ENCODE assay signal across 24 cellular contexts in genomic region chr3:75260-75659, GRCh38.
A peak's percentile ranks its signal among the peaks of the same experiment; 100 is the strongest.
DNase-seq lines count a peak whose midpoint lies in the region; ATAC-seq, FAIRE-seq and TF ChIP-seq lines count a peak whose summit lies in the region.
"Had no signal": no experiment of that assay in that cellular context is flagged by ENCODE, and none has a peak within 500 bp of the region (broad histone marks: within the 10 kb centered on the region; RNA-seq: fewer than 3 reads in every experiment).

No MANE protein-coding gene starts in this region.

- no peak overlapping the region for H3K4me3 Mint-ChIP-seq in T-cell
- H3K4me3 Mint-ChIP-seq: activated CD4-positive, alpha-beta T cell treated with anti-CD3 and anti-CD28 coated beads, Interleukin-2, amount 10 ng/mL, durations not matched to agents 24 days and 14 days; CD4-positive, CD25-positive, alpha-beta regulatory T cell; natural killer cell; stimulated activated naive CD8-positive, alpha-beta T cell treated with anti-CD3 and anti-CD28 coated beads, Interleukin-15, Interleukin-2, amounts not matched to agents 100 ng/mL and 50 ng/mL, for 24 hours had no signal

- no peak overlapping the region for H3K27ac ChIP-seq in GM23248
- H3K27ac ChIP-seq in lower lobe of right lung = peak overlapping the region; percentile 31
- H3K27ac ChIP-seq in small intestine (ENCODE audit: low read depth in 1 of 2, low read length in 1 of 2) = peak overlapping the region in 1 of 2 donors; percentile 86
- H3K27ac ChIP-seq: cardiac muscle cell, tibial artery, WERI-Rb-1 had no signal

- H3K4me1 Mint-ChIP-seq in T-cell = no peaks in the 10 kb centered on the region
- H3K4me1 Mint-ChIP-seq: activated CD4-positive, alpha-beta T cell treated with anti-CD3 and anti-CD28 coated beads, Interleukin-2, amount 10 ng/mL, durations not matched to agents 24 days and 14 days; CD4-positive, CD25-positive, alpha-beta regulatory T cell; natural killer cell had no signal

- H2AFZ ChIP-seq in GM23248 = no peak overlapping the region

- H3K36me3 Mint-ChIP-seq in T-cell = no peaks in the 10 kb centered on the region
- H3K36me3 Mint-ChIP-seq: CD4-positive, CD25-positive, alpha-beta regulatory T cell; natural killer cell had no signal

- peak; percentile 29 to 34 for ATAC-seq in lower lobe of right lung
- ATAC-seq in HG02938 (IDR thresholded peaks at IDR 0.05; ENCODE audit: unreplicated experiment) = no peak
- ATAC-seq in GM18861 (IDR thresholded peaks at IDR 0.05; ENCODE audit: unreplicated experiment) = no peak
- ATAC-seq in T-cell (replicated peaks in 1 of 4) = no peak
- ATAC-seq: natural killer cell had no signal

- DNase-seq in GM23248 (peak; percentile 14), bronchial epithelial cell (ENCODE audit: low read depth) (peak; percentile 8), lower lobe of right lung (no peak), small intestine (peak; percentile 5), T-cell (no peak)
- no peak for DNase-seq in effector CD8-positive, alpha-beta T cell (lab: John Stamatoyannopoulos, UW)
- DNase-seq: activated CD4-positive, alpha-beta T cell treated with anti-CD3 and anti-CD28 coated beads, Interleukin-2, amount 10 ng/mL, durations not matched to agents 24 days and 14 days; activated naive CD4-positive, alpha-beta T cell treated with Interleukin-2 at 50 U/mL for 16 hours; activated T-cell treated with anti-CD3 and anti-CD28 coated beads, Interleukin-2, amount 50 U/mL, for 48 hours; CD4-positive, CD25-positive, alpha-beta regulatory T cell; cortex of kidney; natural killer cell; NCI-H146; NCI-H2171 treated with DMSO at 0.1 percent for 48 hours; NCI-H526; stimulated activated CD4-positive, alpha-beta T cell treated with anti-CD3 and anti-CD28 coated beads, Interleukin-15, amount 100 ng/mL, for 24 hours; tibial artery; WERI-Rb-1 had no signal

- intact Hi-C loops in lower lobe of right lung (cut with DNase I) = no loop called here

- CTCF ChIA-PET in T-cell (lab: Charles Lee) = no interaction called here

- H3K4me3 ChIP-seq in GM23248 (no peak overlapping the region), bronchial epithelial cell (ENCODE audit: low read depth, low read length) (no peak overlapping the region), lower lobe of right lung (no peak overlapping the region), small intestine (ENCODE audit: low read depth in 1 of 2, low read length in 2 of 2) (no peak overlapping the region)
- H3K4me3 ChIP-seq: cardiac muscle cell, tibial artery had no signal

- TF ChIP-seq CTCF in bronchial epithelial cell (IDR thresholded peaks at IDR 0.05; ENCODE audit: insufficient read depth, low read length, severe bottlenecking) (no peak), lower lobe of right lung (IDR thresholded peaks at IDR 0.05) (no peak)

- H3K9me3 ChIP-seq in GM23248 (ENCODE audit: low read depth) = no peaks in the 10 kb centered on the region
- no peaks in the 10 kb centered on the region for H3K9me3 ChIP-seq in lower lobe of right lung
- no peaks in the 10 kb centered on the region for H3K9me3 ChIP-seq in small intestine (ENCODE audit: control insufficient read depth, low read depth)
- H3K9me3 ChIP-seq: tibial artery had no signal

- in situ Hi-C loops in GM23248 (cut with MboI) = no loop called here

- H3K4me1 ChIP-seq in GM23248 (ENCODE audit: insufficient read depth) (no peaks in the 10 kb centered on the region), lower lobe of right lung (no peaks in the 10 kb centered on the region), small intestine (ENCODE audit: control insufficient read depth in 2 of 2, insufficient read depth in 1 of 2, low read depth in 1 of 2, low read length in 1 of 2) (no peaks in the 10 kb centered on the region)
- H3K4me1 ChIP-seq: tibial artery had no signal

- no peaks in the 10 kb centered on the region for H3K36me3 ChIP-seq in GM23248 (ENCODE audit: low read depth)
- H3K36me3 ChIP-seq in bronchial epithelial cell (ENCODE audit: control insufficient read depth, insufficient read depth, low read length) = no peaks in the 10 kb centered on the region
- H3K36me3 ChIP-seq in lower lobe of right lung = no peaks in the 10 kb centered on the region
- no peaks in the 10 kb centered on the region for H3K36me3 ChIP-seq in small intestine (ENCODE audit: control insufficient read depth in 2 of 2, insufficient read depth in 2 of 2, low read length in 2 of 2)
- H3K36me3 ChIP-seq: cardiac muscle cell, tibial artery, WERI-Rb-1 had no signal

- H3K27me3 Mint-ChIP-seq in T-cell = peaks cover 0 to 16% of the 10 kb centered on the region in 2 donors
- H3K27me3 Mint-ChIP-seq: activated CD4-positive, alpha-beta T cell treated with anti-CD3 and anti-CD28 coated beads, Interleukin-2, amount 10 ng/mL, durations not matched to agents 24 days and 14 days; CD4-positive, CD25-positive, alpha-beta regulatory T cell had no signal

- no peaks in the 10 kb centered on the region for H3K79me2 ChIP-seq in GM23248 (ENCODE audit: insufficient read depth)

- H4K20me1 ChIP-seq in GM23248 (ENCODE audit: insufficient read depth) = no peaks in the 10 kb centered on the region

- H3K9ac ChIP-seq in GM23248 = no peak overlapping the region

- no peaks in the 10 kb centered on the region for H3K9me2 ChIP-seq in GM23248 (ENCODE audit: insufficient read depth)

- H3F3A ChIP-seq in GM23248 (ENCODE audit: insufficient read depth) = no peaks in the 10 kb centered on the region

- FAIRE-seq in bronchial epithelial cell (lab: Jason Lieb, UNC) (no peak), small intestine (lab: Jason Lieb, UNC) (no peak)
- FAIRE-seq: H54, RCC 7860 had no signal

- WGBS in GM23248 (ENCODE audit: low coverage in 1 of 2, low lambda C conversion rate in 2 of 2, missing lambda C conversion rate in 2 of 2), 2 experiments = 14 to 20% methylated on average over 4 of the region's 4 CpGs
- 27 to 36% (median 36%) methylated on average over 4 of the region's 4 CpGs for WGBS in small intestine, 3 donors

- no peak overlapping the region for H3K4me2 ChIP-seq in GM23248 (ENCODE audit: unreplicated experiment)

- H3K9me3 Mint-ChIP-seq in T-cell = peaks cover 0 to 7% (median 3%) of the 10 kb centered on the region in 3 donors
- H3K9me3 Mint-ChIP-seq: activated CD4-positive, alpha-beta T cell treated with anti-CD3 and anti-CD28 coated beads, Interleukin-2, amount 10 ng/mL, durations not matched to agents 24 days and 14 days; stimulated activated naive CD8-positive, alpha-beta T cell treated with anti-CD3 and anti-CD28 coated beads, Interleukin-15, Interleukin-2, amounts not matched to agents 100 ng/mL and 50 ng/mL, for 24 hours had no signal

- no peak overlapping the region for H3K27ac Mint-ChIP-seq in T-cell
- H3K27ac Mint-ChIP-seq: activated CD4-positive, alpha-beta T cell treated with anti-CD3 and anti-CD28 coated beads, Interleukin-2, amount 10 ng/mL, durations not matched to agents 24 days and 14 days; CD4-positive, CD25-positive, alpha-beta regulatory T cell; natural killer cell; stimulated activated naive CD8-positive, alpha-beta T cell treated with anti-CD3 and anti-CD28 coated beads, Interleukin-15, Interleukin-2, amounts not matched to agents 100 ng/mL and 50 ng/mL, for 24 hours had no signal

- H3K27me3 ChIP-seq in GM23248 (replicated peaks; ENCODE audit: insufficient read depth) (no peaks in the 10 kb centered on the region), bronchial epithelial cell (ENCODE audit: control insufficient read depth, insufficient read depth, low read length) (no peaks in the 10 kb centered on the region), lower lobe of right lung (ENCODE audit: low read depth) (no peaks in the 10 kb centered on the region), small intestine (ENCODE audit: control insufficient read depth in 2 of 2, insufficient read depth in 2 of 2, low read length in 2 of 2) (no peaks in the 10 kb centered on the region)
- H3K27me3 ChIP-seq: cardiac muscle cell, tibial artery had no signal

- POLR2A ChIA-PET in T-cell (lab: Charles Lee) = no interaction called here

Comparison
In these comparisons a context has a peak if more than half of its experiments do, and no peak if none do; other contexts are left out.
1. DNase-seq: peak in GM23248 (single experiment), bronchial epithelial cell (single experiment) and small intestine (single experiment); none in lower lobe of right lung (single experiment), effector CD8-positive, alpha-beta T cell (single experiment) and T-cell (0 of 34).
2. ATAC-seq: peak in lower lobe of right lung (2 of 2); none in HG02938 (single experiment), GM18861 (single experiment) and T-cell (0 of 4).